ENCODE assay signal across 20 cellular contexts in genomic region chr9:120659617-120660169, GRCh38.
"Had no signal": no experiment of that assay in that cellular context is flagged by ENCODE, and none has a peak within 500 bp of the region (broad histone marks: within the 10 kb centered on the region; RNA-seq: fewer than 3 reads in every experiment).

No MANE protein-coding gene starts in this region.

- H3K9me3 ChIP-seq: heart left ventricle, sigmoid colon, testis had no signal

- H3K4me3 ChIP-seq: coronary artery, heart left ventricle, sigmoid colon, skin epidermis, testis had no signal

- H3K4me1 ChIP-seq: testis had no signal

- FAIRE-seq: endothelial cell of umbilical vein, frontal cortex had no signal

- ATAC-seq: heart left ventricle; left colon; naive thymus-derived CD4-positive, alpha-beta T cell; stimulated activated naive B cell treated with anti-CD40 and anti-IgM and Interleukin-4, amounts not matched to agents 10 μg/mL and 1 μg/mL and 100 μg/mL, for 72 hours; stimulated activated naive CD8-positive, alpha-beta T cell treated with anti-CD3 and anti-CD28 coated beads, Interleukin-15, amount 100 ng/mL, for 72 hours had no signal

- H3K27ac ChIP-seq: coronary artery, heart left ventricle, sigmoid colon, skin epidermis, testis had no signal

- DNase-seq: effector CD4-positive, alpha-beta T cell; endodermal cell; erythroblast; heart left ventricle; hippocampal formation; left colon; naive thymus-derived CD4-positive, alpha-beta T cell; nephron progenitor cell; posterior cingulate gyrus; sigmoid colon; stimulated activated CD4-positive, alpha-beta T cell treated with anti-CD3 and anti-CD28 coated beads, Interleukin-2, amount 100 ng/mL, for 24 hours; stimulated activated CD4-positive, alpha-beta T cell treated with anti-CD3 and anti-CD28 coated beads, Interleukin-4, amount 100 ng/mL, for 4 hours; stimulated activated naive B cell treated with anti-CD40 and anti-IgM and Interleukin-4, amounts not matched to agents 10 μg/mL and 1 μg/mL and 100 μg/mL, for 72 hours; stimulated activated naive CD8-positive, alpha-beta T cell treated with anti-CD3 and anti-CD28 coated beads, Interleukin-15, amount 100 ng/mL, for 72 hours; testis; trophoblast cell had no signal
